20 cellular contexts compared by ENCODE assay signal in the genomic region with DNA sequence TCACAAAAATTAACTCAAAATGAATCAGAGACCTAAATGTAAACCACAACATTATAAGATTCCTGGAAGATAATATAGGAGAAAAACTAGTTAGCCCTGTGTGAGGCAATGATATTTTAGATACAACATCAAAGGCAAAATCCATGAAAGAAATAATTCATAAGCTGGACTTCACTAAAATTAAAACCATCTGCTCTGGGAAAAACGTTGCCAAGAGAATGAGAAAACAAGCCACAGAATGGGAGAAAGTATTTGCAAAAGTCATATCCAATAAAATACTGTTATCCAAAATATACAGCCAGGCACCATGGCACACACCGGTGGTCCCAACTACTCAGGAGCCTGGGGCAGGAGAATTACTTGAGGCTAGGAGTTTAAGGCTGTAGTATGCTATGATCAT.
"Had no signal": no experiment of that assay in that cellular context is flagged by ENCODE, and none has a peak within 500 bp of the region (broad histone marks: within the 10 kb centered on the region; RNA-seq: fewer than 3 reads in every experiment).

No MANE protein-coding gene starts in this region.

- H3K4me1 Mint-ChIP-seq: natural killer cell had no signal

- H3K9ac ChIP-seq: parathyroid adenoma had no signal

- H3K4me2 ChIP-seq: hepatocyte had no signal

- H3K79me2 ChIP-seq: hepatocyte, parathyroid adenoma had no signal

- H3K4me3 Mint-ChIP-seq: natural killer cell; stimulated activated naive CD8-positive, alpha-beta T cell treated with anti-CD3 and anti-CD28 coated beads, Interleukin-15, amount 100 ng/mL, for 72 hours; T-helper 1 cell treated with Interleukin-12 subunit alpha and Interleukin-12 subunit beta and Interleukin-4 antibody, amounts not matched to agents 30 μg/mL and 1 μg/mL, for 36 hours had no signal

- H3K36me3 ChIP-seq: adrenal gland, right lobe of liver had no signal

- DNase-seq: activated CD4-positive, alpha-beta T cell treated with anti-CD3 and anti-CD28 coated beads, Interleukin-2, amount 50 U/mL, for 1 hour; activated CD4-positive, CD25-positive, alpha-beta regulatory T cell treated with anti-CD3 and anti-CD28 coated beads, Interleukin-2, amount 50 U/mL, for 72 hours; activated CD8-positive, alpha-beta memory T cell treated with anti-CD3 and anti-CD28 coated beads, Interleukin-2, amount 50 U/mL, for 4 hours; activated effector memory CD4-positive, alpha-beta T cell treated with anti-CD3 and anti-CD28 coated beads, Interleukin-2, amount 50 U/mL, for 16 hours; activated naive CD4-positive, alpha-beta T cell treated with anti-CD3 and anti-CD28 coated beads, Interleukin-2, amount 50 U/mL, for 16 hours; activated T-cell treated with anti-CD3 and anti-CD28 coated beads, Interleukin-2, amount 50 U/mL, for 48 hours; adrenal gland; left cardiac atrium; mesendoderm; natural killer cell; right lobe of liver; small intestine; stimulated activated CD4-positive, alpha-beta T cell treated with anti-CD3 and anti-CD28 coated beads, Interleukin-4, amount 100 ng/mL, for 1 hour; stimulated activated naive CD8-positive, alpha-beta T cell treated with anti-CD3 and anti-CD28 coated beads, Interleukin-15, amount 100 ng/mL, for 72 hours; trophoblast cell had no signal

- H3K27ac Mint-ChIP-seq: natural killer cell; T-helper 1 cell treated with Interleukin-12 subunit alpha and Interleukin-12 subunit beta and Interleukin-4 antibody, amounts not matched to agents 30 μg/mL and 1 μg/mL, for 36 hours had no signal

- H3K27ac ChIP-seq: adrenal gland, hepatocyte, parathyroid adenoma, right lobe of liver, VCaP had no signal

- H3K9me3 ChIP-seq: adrenal gland, right lobe of liver had no signal

- H3K4me1 ChIP-seq: adrenal gland, parathyroid adenoma, right lobe of liver had no signal

- H3K27me3 ChIP-seq: adrenal gland, hepatocyte, right lobe of liver had no signal

- H3K36me3 Mint-ChIP-seq: natural killer cell had no signal

- FAIRE-seq: islet of Langerhans, small intestine had no signal

- H2AFZ ChIP-seq: hepatocyte, parathyroid adenoma had no signal

- H3K4me3 ChIP-seq: adrenal gland, hepatocyte, right lobe of liver had no signal

- H3K9me3 Mint-ChIP-seq: natural killer cell; stimulated activated naive CD8-positive, alpha-beta T cell treated with anti-CD3 and anti-CD28 coated beads, Interleukin-15, amount 100 ng/mL, for 72 hours; T-helper 1 cell treated with Interleukin-12 subunit alpha and Interleukin-12 subunit beta and Interleukin-4 antibody, amounts not matched to agents 30 μg/mL and 1 μg/mL, for 36 hours had no signal

- ATAC-seq: left cardiac atrium; natural killer cell; right lobe of liver; stimulated activated naive CD8-positive, alpha-beta T cell treated with anti-CD3 and anti-CD28 coated beads, Interleukin-15, amount 100 ng/mL, for 72 hours had no signal
